ENCODE assay signal across 34 cellular contexts in the genomic region with DNA sequence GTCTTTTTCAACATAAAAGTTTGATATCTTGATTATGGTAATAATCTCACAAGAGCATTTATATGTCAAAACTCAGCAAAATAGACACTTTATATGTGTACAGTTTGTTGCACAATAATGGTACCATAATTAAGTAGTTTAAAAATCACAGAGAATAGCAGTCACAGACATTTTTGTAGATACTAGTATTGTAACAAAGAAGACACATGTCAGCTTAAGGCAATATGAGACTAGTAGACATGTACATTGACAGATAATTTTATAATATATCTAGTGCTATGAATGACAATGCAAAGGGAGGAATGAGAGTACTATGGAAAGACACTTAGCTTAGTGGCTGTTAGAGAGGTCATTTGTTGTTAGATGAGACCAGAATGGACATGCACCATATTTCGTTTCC.
A peak's percentile ranks its signal among the peaks of the same experiment; 100 is the strongest.
DNase-seq lines count a peak whose midpoint lies in the region; ATAC-seq, FAIRE-seq and TF ChIP-seq lines count a peak whose summit lies in the region.
"Had no signal": no experiment of that assay in that cellular context is flagged by ENCODE, and none has a peak within 500 bp of the region (broad histone marks: within the 10 kb centered on the region; RNA-seq: fewer than 3 reads in every experiment).

No MANE protein-coding gene starts in this region.

- no peaks in the 10 kb centered on the region for H3K9me1 ChIP-seq in IMR-90 (ENCODE audit: insufficient read depth, low read length)
- no peaks in the 10 kb centered on the region for H3K9me1 ChIP-seq in K562 (ENCODE audit: control insufficient read depth, insufficient read depth, low read length)

- H2AK5ac ChIP-seq in IMR-90 (ENCODE audit: low read depth, low read length) = no peak overlapping the region

- H3K4me3 ChIP-seq in HepG2 (replicated peaks in 1 of 3; ENCODE audit: insufficient read depth in 1 of 3, low read depth in 2 of 3, low read length in 3 of 3) (no peak overlapping the region), right lobe of liver (no peak overlapping the region), IMR-90 (ENCODE audit: insufficient read depth, low read depth, low read length) (no peak overlapping the region), K562 (no peak overlapping the region), neural cell (ENCODE audit: low read length) (no peak overlapping the region), right atrium auricular region (no peak overlapping the region)
- H3K4me3 ChIP-seq: A549; BLaER1; BLaER1 treated with 17β-estradiol and CSF1 and Interleukin-3, amounts not matched to agents 10 nM and 100 nM had no signal

- no peak overlapping the region for H3K4ac ChIP-seq in IMR-90 (ENCODE audit: low read depth, low read length)

- no peak overlapping the region for H2AK9ac ChIP-seq in IMR-90 (replicated peaks; ENCODE audit: low read depth, low read length, poor library complexity)

- intact Hi-C loops in HepG2 (cut with micrococcal nuclease; ENCODE audit: unreplicated experiment) (no loop called here), right lobe of liver (cut with DNase I) (no loop called here), IMR-90 (cut with micrococcal nuclease) (no loop called here), K562 (cut with micrococcal nuclease) (no loop called here)

- H2BK20ac ChIP-seq in IMR-90 (ENCODE audit: low read depth, low read length) = no peak overlapping the region

- no peaks in the 10 kb centered on the region for H3K27me3 ChIP-seq in HepG2 (ENCODE audit: control insufficient read depth in 1 of 2, insufficient read depth in 2 of 2, low read length in 2 of 2)
- no peaks in the 10 kb centered on the region for H3K27me3 ChIP-seq in right lobe of liver
- H3K27me3 ChIP-seq in IMR-90 (ENCODE audit: control insufficient read depth, insufficient read depth, low read length) = no peaks in the 10 kb centered on the region
- no peaks in the 10 kb centered on the region for H3K27me3 ChIP-seq in K562 (ENCODE audit: control insufficient read depth in 2 of 2, insufficient read depth in 2 of 2, low read length in 2 of 2)
- H3K27me3 ChIP-seq in neural cell (ENCODE audit: insufficient read depth, low read depth, low read length) = no peaks in the 10 kb centered on the region
- H3K27me3 ChIP-seq in right atrium auricular region = no peaks in the 10 kb centered on the region
- H3K27me3 ChIP-seq: BE2C; BLaER1; BLaER1 treated with 17β-estradiol and CSF1 and Interleukin-3, amounts not matched to agents 10 nM and 100 nM had no signal

- no peak overlapping the region for H3K23ac ChIP-seq in IMR-90 (ENCODE audit: low read depth, low read length)

- H4K91ac ChIP-seq in IMR-90 (ENCODE audit: insufficient read depth, low read depth, low read length) = no peak overlapping the region

- no peak for ATAC-seq in HepG2
- no peak for ATAC-seq in right lobe of liver
- no peak for ATAC-seq in IMR-90 (ENCODE audit: low read depth)
- no peak for ATAC-seq in K562
- no peak for ATAC-seq in GM18511 (IDR thresholded peaks at IDR 0.05; ENCODE audit: unreplicated experiment)
- ATAC-seq in HG03457 (IDR thresholded peaks at IDR 0.05; ENCODE audit: unreplicated experiment) = no peak
- ATAC-seq: A549; CD8-positive, alpha-beta T cell had no signal

- H3K79me2 ChIP-seq in HepG2 (ENCODE audit: insufficient read depth, low read length) = no peaks in the 10 kb centered on the region
- H3K79me2 ChIP-seq in K562 (ENCODE audit: control insufficient read depth, insufficient read depth, low read length) = no peaks in the 10 kb centered on the region
- H3K79me2 ChIP-seq in neural cell (replicated peaks; ENCODE audit: insufficient read depth, low read length) = no peaks in the 10 kb centered on the region

- no peak for TF ChIP-seq EP300 in HepG2 (IDR thresholded peaks at IDR 0.05; ENCODE audit: low read depth in 2 of 2, low read length in 2 of 2)
- no peak for TF ChIP-seq EP300 in HepG2 (CRISPR knock-in tag; IDR thresholded peaks at IDR 0.05; ENCODE audit: borderline replicate concordance)
- TF ChIP-seq EP300 in K562 (IDR thresholded peaks at IDR 0.05; ENCODE audit: low read length) = no peak
- peak; percentile 91 for TF ChIP-seq EP300 in neural cell (conservative IDR thresholded peaks at IDR 0.05; ENCODE audit: poor library complexity, severe bottlenecking)

- dilution Hi-C loops in IMR-90 (cut with HindIII; ENCODE audit: low sequenced_read_pairs, unreplicated experiment) = no loop called here

- BruUV-seq in HepG2 (replicated peaks; lab: Mats Ljungman, UMichigan) (no TSS peak), IMR-90 (replicated peaks; lab: Mats Ljungman, UMichigan) (no TSS peak), K562 (replicated peaks; lab: Mats Ljungman, UMichigan) (no TSS peak)

- H4K8ac ChIP-seq in IMR-90 (ENCODE audit: low read depth in 2 of 2, low read length in 2 of 2) = no peak overlapping the region

- H2BK15ac ChIP-seq in IMR-90 (ENCODE audit: low read depth, low read length) = no peak overlapping the region

- H3K9me3 ChIP-seq in HepG2 (ENCODE audit: low read length) (no peaks in the 10 kb centered on the region), right lobe of liver (no peaks in the 10 kb centered on the region), IMR-90 (ENCODE audit: control insufficient read depth, insufficient read depth, low read length) (peaks cover 2% of the 10 kb centered on the region; the same call in 1 of the 2 replicates), K562 (replicated peaks; ENCODE audit: control insufficient read depth, insufficient read depth, low read depth, low read length) (no peaks in the 10 kb centered on the region), neural cell (ENCODE audit: low read length) (no peaks in the 10 kb centered on the region), right atrium auricular region (peaks cover 0 to 7% of the 10 kb centered on the region in 2 donors)
- H3K9me3 ChIP-seq: A549; BE2C; BLaER1; BLaER1 treated with 17β-estradiol and CSF1 and Interleukin-3, amounts not matched to agents 10 nM and 100 nM; Caco-2 had no signal

- no peak for TF ChIP-seq RAD21 in HepG2 (CRISPR knock-in tag; IDR thresholded peaks at IDR 0.05)
- no peak for TF ChIP-seq RAD21 in IMR-90 (IDR thresholded peaks at IDR 0.05; ENCODE audit: low read length)
- TF ChIP-seq RAD21 in K562 (CRISPR knock-in tag; conservative IDR thresholded peaks at IDR 0.05 in 1 of 2, IDR thresholded peaks at IDR 0.05 in 1 of 2) = no peak
- TF ChIP-seq RAD21 in neural cell (conservative IDR thresholded peaks at IDR 0.05) = no peak

- no peak overlapping the region for H4K5ac ChIP-seq in IMR-90 (ENCODE audit: low read depth, low read length)

- no peak overlapping the region for H3K9ac ChIP-seq in HepG2 (ENCODE audit: insufficient read depth, low read depth, low read length)
- no peak overlapping the region for H3K9ac ChIP-seq in IMR-90 (ENCODE audit: low read depth, low read length)
- H3K9ac ChIP-seq in K562 (ENCODE audit: insufficient read depth in 1 of 2, low read depth in 2 of 2, low read length in 2 of 2) = no peak overlapping the region
- no peak overlapping the region for H3K9ac ChIP-seq in neural cell (ENCODE audit: low read length)
- H3K9ac ChIP-seq: BLaER1; BLaER1 treated with 17β-estradiol and CSF1 and Interleukin-3, amounts not matched to agents 10 nM and 100 nM had no signal

- H2AFZ ChIP-seq in HepG2 (ENCODE audit: low read length) = no peak overlapping the region
- H2AFZ ChIP-seq in IMR-90 (replicated peaks; ENCODE audit: low read length, poor library complexity) = no peak overlapping the region
- no peak overlapping the region for H2AFZ ChIP-seq in K562 (ENCODE audit: low read depth, low read length)
- no peak overlapping the region for H2AFZ ChIP-seq in neural cell (ENCODE audit: low read depth, low read length)

- H2BK120ac ChIP-seq in IMR-90 (ENCODE audit: low read depth, low read length) = no peak overlapping the region

- DNase-seq in HepG2 (ENCODE audit: low spot score) (no peak), right lobe of liver (no peak), IMR-90 (no peak), K562 (ENCODE audit: extremely low read depth in 1 of 4, low spot score in 3 of 4) (no peak), right atrium auricular region (ENCODE audit: low spot score) (no peak)
- DNase-seq: 8988T; ACHN; AML-193; BE2C; C1 segment of cervical spinal cord; Caco-2; Calu3; CD4-positive, alpha-beta memory T cell; CD4-positive, alpha-beta T cell; CD4-positive, CD25-positive, alpha-beta regulatory T cell; CD8-positive, alpha-beta memory T cell; CD8-positive, alpha-beta T cell; COR-L47; DMS 273 treated with DMSO at 0.1 percent for 48 hours; DMS153; DMS53; DMS79; DMS79 treated with DMSO at 0.1 percent for 48 hours; DND-41; EL had no signal

- H3K36me3 ChIP-seq in HepG2 (replicated peaks in 1 of 2; ENCODE audit: control insufficient read depth in 1 of 2, insufficient read depth in 2 of 2, low read length in 2 of 2) (no peaks in the 10 kb centered on the region), right lobe of liver (no peaks in the 10 kb centered on the region), IMR-90 (ENCODE audit: control insufficient read depth, insufficient read depth, low read length) (no peaks in the 10 kb centered on the region), K562 (ENCODE audit: control insufficient read depth, insufficient read depth, low read length) (no peaks in the 10 kb centered on the region), neural cell (ENCODE audit: insufficient read depth, low read length) (no peaks in the 10 kb centered on the region), right atrium auricular region (no peaks in the 10 kb centered on the region)
- H3K36me3 ChIP-seq: BE2C; BLaER1; BLaER1 treated with 17β-estradiol and CSF1 and Interleukin-3, amounts not matched to agents 10 nM and 100 nM had no signal

- CTCF ChIA-PET in HepG2 (lab: Yijun Ruan, JAX; ENCODE audit: low intra/inter-chr PET ratio, low total read pairs) (no interaction called here), IMR-90 (lab: Yijun Ruan, JAX) (no interaction called here), K562 (lab: Yijun Ruan, JAX; ENCODE audit: low intra/inter-chr PET ratio) (no interaction called here)

- H4K20me1 ChIP-seq in HepG2 (ENCODE audit: insufficient read depth, low read length) = no peaks in the 10 kb centered on the region
- no peaks in the 10 kb centered on the region for H4K20me1 ChIP-seq in IMR-90 (ENCODE audit: insufficient read depth, low read length)
- H4K20me1 ChIP-seq in K562 (replicated peaks; ENCODE audit: control insufficient read depth, insufficient read depth, low read length) = no peaks in the 10 kb centered on the region
- no peaks in the 10 kb centered on the region for H4K20me1 ChIP-seq in neural cell (ENCODE audit: insufficient read depth)
- H4K20me1 ChIP-seq: BLaER1; BLaER1 treated with 17β-estradiol and CSF1 and Interleukin-3, amounts not matched to agents 10 nM and 100 nM had no signal

- no peak overlapping the region for H2BK5ac ChIP-seq in IMR-90 (ENCODE audit: low read depth, low read length, poor library complexity, severe bottlenecking)

- no peaks in the 10 kb centered on the region for H3F3A ChIP-seq in neural cell (ENCODE audit: insufficient read depth, low read length, poor library complexity, severe bottlenecking)

- H3K14ac ChIP-seq in IMR-90 (replicated peaks; ENCODE audit: low read depth, low read length) = no peak overlapping the region

- WGBS in HepG2 (ENCODE audit: low lambda C conversion rate) = 0% methylated on average over 1 of the region's 1 CpG
- 33% methylated on average over 1 of the region's 1 CpG for WGBS in right lobe of liver (ENCODE audit: insufficient coverage, low coverage, low lambda C conversion rate, missing lambda C conversion rate)
- WGBS in IMR-90 (ENCODE audit: extremely low coverage in 2 of 2, insufficient read length in 1 of 2), 2 experiments = no CpG with 5 or more reads among the region's 1 CpG
- WGBS in K562 (ENCODE audit: insufficient coverage, low coverage, missing lambda C conversion rate) = 0% methylated on average over 1 of the region's 1 CpG

- H3K79me1 ChIP-seq in IMR-90 (ENCODE audit: low read depth in 1 of 2, low read length in 2 of 2) = no peaks in the 10 kb centered on the region

- H3K56ac ChIP-seq in IMR-90 (ENCODE audit: extremely low read depth, insufficient read depth, low read length) = no peak overlapping the region

- TF ChIP-seq CTCF in HepG2 (CRISPR knock-in tag; IDR thresholded peaks at IDR 0.05) (no peak), right lobe of liver (IDR thresholded peaks at IDR 0.05) (no peak), IMR-90 (conservative IDR thresholded peaks at IDR 0.05; ENCODE audit: low read depth, low read length) (no peak), K562 (IDR thresholded peaks at IDR 0.05 in 2 of 3, conservative IDR thresholded peaks at IDR 0.05 in 1 of 3; ENCODE audit: insufficient read depth in 2 of 3, low read depth in 1 of 3, low read length in 3 of 3) (no peak), neural cell (IDR thresholded peaks at IDR 0.05; ENCODE audit: poor library complexity, severe bottlenecking) (no peak), right atrium auricular region (IDR thresholded peaks at IDR 0.05) (no peak)

- FAIRE-seq in HepG2 (lab: Jason Lieb, UNC) (no peak), K562 (lab: Jason Lieb, UNC) (no peak)
- FAIRE-seq: A549, D721Med had no signal

- no peaks in the 10 kb centered on the region for H3K4me1 ChIP-seq in HepG2 (ENCODE audit: insufficient read depth, low read length)
- no peaks in the 10 kb centered on the region for H3K4me1 ChIP-seq in right lobe of liver
- no peaks in the 10 kb centered on the region for H3K4me1 ChIP-seq in IMR-90 (ENCODE audit: control insufficient read depth, insufficient read depth, low read length)
- H3K4me1 ChIP-seq in K562 (replicated peaks in 1 of 2; ENCODE audit: control insufficient read depth in 2 of 2, insufficient read depth in 2 of 2, low read length in 2 of 2) = no peaks in the 10 kb centered on the region
- no peaks in the 10 kb centered on the region for H3K4me1 ChIP-seq in right atrium auricular region
- H3K4me1 ChIP-seq: A549; BE2C; BLaER1; BLaER1 treated with 17β-estradiol and CSF1 and Interleukin-3, amounts not matched to agents 10 nM and 100 nM; Caco-2 had no signal

- no peak for TF ChIP-seq POLR2A in HepG2 (IDR thresholded peaks at IDR 0.05; ENCODE audit: insufficient read depth in 1 of 2, low read depth in 2 of 2, low read length in 2 of 2)
- TF ChIP-seq POLR2A in right lobe of liver (IDR thresholded peaks at IDR 0.05) = no peak
- no peak for TF ChIP-seq POLR2A in IMR-90 (IDR thresholded peaks at IDR 0.05; ENCODE audit: low read depth, low read length)
- no peak for TF ChIP-seq POLR2A in K562 (conservative IDR thresholded peaks at IDR 0.05)

- in situ Hi-C loops in HepG2 (cut with HindIII; ENCODE audit: extremely low pct_ligation_motif_present, low pct_unique_long_range_greater_than_20kb) = no loop called here
- in situ Hi-C loops in IMR-90 (cut with MboI; ENCODE audit: low sequenced_read_pairs) = no loop called here
- in situ Hi-C loops in K562 (cut with MboI) = no loop called here

- POLR2A ChIA-PET in HepG2 (lab: Yijun Ruan, JAX) = no interaction called here
- POLR2A ChIA-PET in IMR-90 (lab: Charles Lee; ENCODE audit: unreplicated experiment) = no interaction called here
- POLR2A ChIA-PET in K562 (lab: Yijun Ruan, JAX) = no interaction called here

- no peak overlapping the region for H3K4me2 ChIP-seq in HepG2 (ENCODE audit: low read depth, low read length)
- H3K4me2 ChIP-seq in IMR-90 (ENCODE audit: low read depth, low read length) = no peak overlapping the region
- H3K4me2 ChIP-seq in K562 (ENCODE audit: insufficient read depth, low read length) = no peak overlapping the region
- no peak overlapping the region for H3K4me2 ChIP-seq in neural cell (ENCODE audit: low read length)
- H3K4me2 ChIP-seq: A549; BLaER1; BLaER1 treated with 17β-estradiol and CSF1 and Interleukin-3, amounts not matched to agents 10 nM and 100 nM had no signal

- H3K18ac ChIP-seq in IMR-90 (ENCODE audit: low read depth, low read length) = no peak overlapping the region

- H3K9me2 ChIP-seq in neural cell (ENCODE audit: insufficient read depth, low read length) = no peaks in the 10 kb centered on the region

- no peak overlapping the region for H3K27ac ChIP-seq in HepG2 (ENCODE audit: extremely low read length, insufficient read depth, low read length)
- H3K27ac ChIP-seq in right lobe of liver = no peak overlapping the region
- no peak overlapping the region for H3K27ac ChIP-seq in IMR-90 (ENCODE audit: insufficient read depth, low read length)
- no peak overlapping the region for H3K27ac ChIP-seq in K562 (ENCODE audit: extremely low read depth, low read depth, low read length)
- H3K27ac ChIP-seq in neural cell (ENCODE audit: low read length) = no peak overlapping the region
- no peak overlapping the region for H3K27ac ChIP-seq in right atrium auricular region
- H3K27ac ChIP-seq: 22Rv1; A549; BLaER1; BLaER1 treated with 17β-estradiol and CSF1 and Interleukin-3, amounts not matched to agents 10 nM and 100 nM; C4-2B had no signal
